In genomic region chr16:28210979-28211505, GRCh38 we compare ENCODE assay signal across 8 cellular contexts. TPM values are rescaled to one million over a fixed set of nuclear protein-coding genes. Genes with fewer than 3 reads are reported as not detected.
A peak's percentile ranks its signal among the peaks of the same experiment; 100 is the strongest.
DNase-seq lines count a peak whose midpoint lies in the region; ATAC-seq and TF ChIP-seq lines count a peak whose summit lies in the region.

No MANE protein-coding gene starts in this region.

- H3K36me3 ChIP-seq in HAP-1 (replicated peaks), result peaks cover 35% of the 10 kb centered on the region
- H3K36me3 ChIP-seq in liver (ENCODE audit: control insufficient read depth in 4 of 4, insufficient read depth in 3 of 4, low read depth in 1 of 4, low read length in 3 of 4), result peaks cover 0 to 12% (median 2%) of the 10 kb centered on the region in 4 donors

- peak in 1 of 2 donors; percentile 42 for TF ChIP-seq RAD21 in liver (IDR thresholded peaks at IDR 0.05)

- DNase-seq in EL (peak; percentile 83), HAP-1 (ENCODE audit: low spot score in 2 of 2) (peak; percentile 51 to 79), NCI-H2171 (lab: John Stamatoyannopoulos, UW) (peak; percentile 67), dermis blood vessel endothelial cell (peak; percentile 81)
- DNase-seq in activated CD4-positive, alpha-beta T cell treated with anti-CD3 and anti-CD28 coated beads, Interleukin-2, amount 50 U/mL, for 24 hours (ENCODE audit: low read depth in 1 of 2, low spot score in 1 of 2), result peak; percentile 51 to 52
- peak; percentile 63 to 64 for DNase-seq in stimulated activated CD4-positive, alpha-beta T cell treated with anti-CD3 and anti-CD28 coated beads, Interleukin-2, amount 100 ng/mL, for 48 hours

- H3K27me3 ChIP-seq in HAP-1 (ENCODE audit: low read depth) (no peaks in the 10 kb centered on the region), liver (ENCODE audit: control insufficient read depth in 4 of 4, insufficient read depth in 4 of 4, low read length in 3 of 4) (no peaks in the 10 kb centered on the region)

- in situ Hi-C loops in HAP-1 (cut with MboI; ENCODE audit: low sequenced_read_pairs), result loop anchor here (5.0 to 25.0 kb wide), 2 partner anchors 44 to 249 kb away; no protein-coding TSS in a partner anchor

- no peaks in the 10 kb centered on the region for H3K9me3 ChIP-seq in HAP-1
- H3K9me3 ChIP-seq in liver (ENCODE audit: control insufficient read depth in 4 of 4, low read length in 3 of 4), result no peaks in the 10 kb centered on the region

- peaks cover 21% of the 10 kb centered on the region for H3K4me1 ChIP-seq in HAP-1
- peaks cover 0 to 12% (median 9%) of the 10 kb centered on the region in 4 donors for H3K4me1 ChIP-seq in liver (ENCODE audit: control insufficient read depth in 4 of 4, insufficient read depth in 4 of 4, low read length in 3 of 4)

- ATAC-seq in HG03439 (IDR thresholded peaks at IDR 0.05; ENCODE audit: unreplicated experiment), result no peak

- peak overlapping the region; percentile 35 to 71 for H3K9ac ChIP-seq in liver (ENCODE audit: low read depth in 1 of 2, low read length in 2 of 2)

- H3K4me3 ChIP-seq in HAP-1 (peak overlapping the region; percentile 84), liver (ENCODE audit: low read depth in 1 of 3, low read length in 3 of 3) (peak overlapping the region; percentile 91 to 96 (median 94))

- WGBS in liver, result 3% methylated on average over 26 of the region's 26 CpGs

- no peak for TF ChIP-seq CTCF in liver (IDR thresholded peaks at IDR 0.05; ENCODE audit: low read depth, low read length, missing input control)

- H3K27ac ChIP-seq in liver (ENCODE audit: low read depth in 1 of 2, low read length in 2 of 2), result peak overlapping the region; percentile 61 to 80

TF ChIP-seq in liver, 16 proteins besides CTCF, POLR2A, EP300 and RAD21:
- TF ChIP-seq GABPA (IDR thresholded peaks at IDR 0.05 in 1 of 2, conservative IDR thresholded peaks at IDR 0.05 in 1 of 2) (no peak), YY1 (IDR thresholded peaks at IDR 0.05) (peak; percentile 64)
- TF ChIP-seq, protein P1, sequence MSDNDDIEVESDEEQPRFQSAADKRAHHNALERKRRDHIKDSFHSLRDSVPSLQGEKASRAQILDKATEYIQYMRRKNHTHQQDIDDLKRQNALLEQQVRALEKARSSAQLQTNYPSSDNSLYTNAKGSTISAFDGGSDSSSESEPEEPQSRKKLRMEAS (IDR thresholded peaks at IDR 0.05), result peak; percentile 40

RNA-seq across cellular contexts. Expression of gene XPO6, which starts 0.7 kb away (rescaled TPM):
- total RNA-seq in dermis blood vessel endothelial cell, result 89.7 and 112 TPM in 2 replicates
- 10 to 100 TPM; 41.0 to 50.0 TPM for total RNA-seq in liver
- polyA plus RNA-seq in liver, result 10 to 100 TPM; 27.5 to 31.0 TPM
